22 cellular contexts compared by ENCODE assay signal in genomic region chr19:29445246-29445645, GRCh38.
"Had no signal": no experiment of that assay in that cellular context is flagged by ENCODE, and none has a peak within 500 bp of the region (broad histone marks: within the 10 kb centered on the region; RNA-seq: fewer than 3 reads in every experiment).

No MANE protein-coding gene starts in this region.

- H3K27ac ChIP-seq: left lung, neural progenitor cell, prostate gland, skin epidermis, spleen, thoracic aorta, tibial nerve, upper lobe of right lung had no signal

- H3K9ac ChIP-seq: neural progenitor cell had no signal

- H3K4me3 Mint-ChIP-seq: central memory CD8-positive, alpha-beta T cell; effector memory CD8-positive, alpha-beta T cell; naive thymus-derived CD4-positive, alpha-beta T cell; nephron; neural progenitor cell; stimulated activated naive B cell treated with anti-CD40 and anti-IgM and Interleukin-4, amounts not matched to agents 10 μg/mL and 1 μg/mL and 100 μg/mL, for 72 hours; stimulated activated naive CD8-positive, alpha-beta T cell treated with anti-CD3 and anti-CD28 coated beads, Interleukin-15, Interleukin-2, amounts not matched to agents 100 ng/mL and 50 ng/mL, for 24 hours had no signal

- FAIRE-seq: frontal cortex, kidney had no signal

- H3K4me1 Mint-ChIP-seq: central memory CD8-positive, alpha-beta T cell; naive thymus-derived CD4-positive, alpha-beta T cell; nephron; neural progenitor cell; stimulated activated naive B cell treated with anti-CD40 and anti-IgM and Interleukin-4, amounts not matched to agents 10 μg/mL and 1 μg/mL and 100 μg/mL, for 72 hours had no signal

- H3K9me3 ChIP-seq: prostate gland, thoracic aorta, upper lobe of right lung had no signal

- H3K36me3 ChIP-seq: left lung, neural progenitor cell, prostate gland, spleen, thoracic aorta, tibial nerve, upper lobe of right lung had no signal

- DNase-seq: cortex of kidney; effector memory CD8-positive, alpha-beta T cell; kidney; left lung; mesenchymal stem cell; midbrain; naive thymus-derived CD4-positive, alpha-beta T cell; right cardiac atrium; spleen; stimulated activated CD4-positive, alpha-beta T cell treated with anti-CD3 and anti-CD28 coated beads, Interleukin-15, amount 100 ng/mL, for 24 hours; stimulated activated CD4-positive, alpha-beta T cell treated with anti-CD3 and anti-CD28 coated beads, Interleukin-2, amount 100 ng/mL, for 48 hours; stimulated activated naive B cell treated with anti-CD40 and anti-IgM and Interleukin-4, amounts not matched to agents 10 μg/mL and 1 μg/mL and 100 μg/mL, for 72 hours; upper lobe of right lung had no signal

- ATAC-seq: effector memory CD8-positive, alpha-beta T cell; left lung; naive thymus-derived CD4-positive, alpha-beta T cell; right cardiac atrium; stimulated activated naive B cell treated with anti-CD40 and anti-IgM and Interleukin-4, amounts not matched to agents 10 μg/mL and 1 μg/mL and 100 μg/mL, for 72 hours; upper lobe of right lung had no signal

- H3K36me3 Mint-ChIP-seq: naive thymus-derived CD4-positive, alpha-beta T cell; neural progenitor cell; stimulated activated naive B cell treated with anti-CD40 and anti-IgM and Interleukin-4, amounts not matched to agents 10 μg/mL and 1 μg/mL and 100 μg/mL, for 72 hours had no signal

- H3K27me3 ChIP-seq: neural progenitor cell, tibial nerve, upper lobe of right lung had no signal

- H3K4me1 ChIP-seq: left lung, neural progenitor cell, prostate gland, spleen, tibial nerve, upper lobe of right lung had no signal

- H3K9me3 Mint-ChIP-seq: central memory CD8-positive, alpha-beta T cell; effector memory CD8-positive, alpha-beta T cell; stimulated activated naive CD8-positive, alpha-beta T cell treated with anti-CD3 and anti-CD28 coated beads, Interleukin-15, Interleukin-2, amounts not matched to agents 100 ng/mL and 50 ng/mL, for 24 hours had no signal

- H3K4me3 ChIP-seq: left lung, neural progenitor cell, prostate gland, skin epidermis, spleen, thoracic aorta, tibial nerve, upper lobe of right lung had no signal

- H3K27ac Mint-ChIP-seq: naive thymus-derived CD4-positive, alpha-beta T cell; nephron; neural progenitor cell; stimulated activated naive B cell treated with anti-CD40 and anti-IgM and Interleukin-4, amounts not matched to agents 10 μg/mL and 1 μg/mL and 100 μg/mL, for 72 hours; stimulated activated naive CD8-positive, alpha-beta T cell treated with anti-CD3 and anti-CD28 coated beads, Interleukin-15, Interleukin-2, amounts not matched to agents 100 ng/mL and 50 ng/mL, for 24 hours had no signal

- H3K27me3 Mint-ChIP-seq: stimulated activated naive CD8-positive, alpha-beta T cell treated with anti-CD3 and anti-CD28 coated beads, Interleukin-15, Interleukin-2, amounts not matched to agents 100 ng/mL and 50 ng/mL, for 24 hours had no signal
